ENCODE assay signal across 15 cellular contexts in genomic region chrX:19798423-19798822, GRCh38.
A peak's percentile ranks its signal among the peaks of the same experiment; 100 is the strongest.
DNase-seq lines count a peak whose midpoint lies in the region; ATAC-seq and TF ChIP-seq lines count a peak whose summit lies in the region.
"Had no signal": no experiment of that assay in that cellular context is flagged by ENCODE, and none has a peak within 500 bp of the region (broad histone marks: within the 10 kb centered on the region; RNA-seq: fewer than 3 reads in every experiment).

No MANE protein-coding gene starts in this region.

- peaks cover 55% of the 10 kb centered on the region for H3K4me1 Mint-ChIP-seq in activated B cell treated with CpG ODN at 0.5 μM for 24 hours

- no peak for TF ChIP-seq CTCF in activated B cell treated with CpG ODN at 0.5 μM for 24 hours (IDR thresholded peaks at IDR 0.05)

- no peaks in the 10 kb centered on the region for H3K27me3 Mint-ChIP-seq in activated B cell treated with CpG ODN at 0.5 μM for 24 hours

- no peaks in the 10 kb centered on the region for H3K9me3 Mint-ChIP-seq in activated B cell treated with CpG ODN at 0.5 μM for 24 hours

- POLR2A ChIA-PET in activated B cell treated with CpG ODN at 0.5 μM for 24 hours (lab: Charles Lee): no interaction called here

- H3K36me3 Mint-ChIP-seq in activated B cell treated with CpG ODN at 0.5 μM for 24 hours (ENCODE audit: low read depth): peaks cover 12% of the 10 kb centered on the region

- no peak for ATAC-seq in activated B cell treated with CpG ODN at 0.5 μM for 24 hours (ENCODE audit: low read depth)
- peak; percentile 66 for ATAC-seq in stimulated activated naive CD8-positive, alpha-beta T cell treated with anti-CD3 and anti-CD28 coated beads, Interleukin-15, Interleukin-2, amounts not matched to agents 100 U/mL and 50 U/mL, for 24 hours
- ATAC-seq: Right ventricle myocardium inferior had no signal

- no peak overlapping the region for H3K4me3 Mint-ChIP-seq in activated B cell treated with CpG ODN at 0.5 μM for 24 hours

- peak overlapping the region; percentile 35 for H3K27ac Mint-ChIP-seq in activated B cell treated with CpG ODN at 0.5 μM for 24 hours

- CTCF ChIA-PET in activated B cell treated with CpG ODN at 0.5 μM for 24 hours (lab: Charles Lee): no interaction called here

- DNase-seq in activated T-cell treated with anti-CD3 and anti-CD28 coated beads, Interleukin-2, amount 50 U/mL, for 1 hour: peak; percentile 40
- DNase-seq in activated T-cell treated with anti-CD3 and anti-CD28 coated beads for 4 hours (no peak), activated B cell treated with CpG ODN at 0.5 μM for 24 hours (no peak), NOMO-1 (lab: John Stamatoyannopoulos, UW; ENCODE audit: unreplicated experiment in 2 of 2) (no peak), DMS153 (lab: John Stamatoyannopoulos, UW) (no peak), NCI-H1417 treated with DMSO at 0.1 percent for 48 hours (lab: John Stamatoyannopoulos, UW) (no peak)
- peak; percentile 12 for DNase-seq in effector CD4-positive, alpha-beta T cell
- peak; percentile 22 for DNase-seq in stimulated activated naive CD8-positive, alpha-beta T cell treated with anti-CD3 and anti-CD28 coated beads, Interleukin-15, Interleukin-2, amounts not matched to agents 100 U/mL and 50 U/mL, for 24 hours
- DNase-seq: NCI-H2081 treated with DMSO at 0.1 percent for 48 hours, NCI-H774, occipital lobe, small intestine, T1000, testis had no signal

- intact Hi-C loops in activated B cell treated with CpG ODN at 0.5 μM for 24 hours (cut with micrococcal nuclease): no loop called here

Comparison
In these comparisons a context has a peak if more than half of its experiments do, and no peak if none do; other contexts are left out.
1. DNase-seq: peak in activated T-cell treated with anti-CD3 and anti-CD28 coated beads, Interleukin-2, amount 50 U/mL, for 1 hour (single experiment), effector CD4-positive, alpha-beta T cell (single experiment) and stimulated activated naive CD8-positive, alpha-beta T cell treated with anti-CD3 and anti-CD28 coated beads, Interleukin-15, Interleukin-2, amounts not matched to agents 100 U/mL and 50 U/mL, for 24 hours (single experiment); none in activated T-cell treated with anti-CD3 and anti-CD28 coated beads for 4 hours (single experiment), activated B cell treated with CpG ODN at 0.5 μM for 24 hours (single experiment), NOMO-1 (0 of 2), DMS153 (single experiment) and NCI-H1417 treated with DMSO at 0.1 percent for 48 hours (single experiment).